Comparison of ENCODE assay signal across 11 cellular contexts in genomic region chr7:16916111-16916639, GRCh38. TPM values are rescaled to one million over a fixed set of nuclear protein-coding genes. Genes with fewer than 3 reads are reported as not detected.
A peak's percentile ranks its signal among the peaks of the same experiment; 100 is the strongest.
DNase-seq lines count a peak whose midpoint lies in the region; FAIRE-seq and TF ChIP-seq lines count a peak whose summit lies in the region.
"Had no signal": no experiment of that assay in that cellular context is flagged by ENCODE, and none has a peak within 500 bp of the region (broad histone marks: within the 10 kb centered on the region; RNA-seq: fewer than 3 reads in every experiment).

No MANE protein-coding gene starts in this region.

- H3K4ac ChIP-seq in mesenchymal stem cell (ENCODE audit: low read depth in 1 of 2, low read length in 2 of 2), result no peak overlapping the region

- H4K8ac ChIP-seq in mesenchymal stem cell (ENCODE audit: low read length), result peak overlapping the region; percentile 47

- WGBS in mesenchymal stem cell, result 38% methylated on average over 1 of the region's 1 CpG

- H2AFZ ChIP-seq in astrocyte (ENCODE audit: low read depth, low read length) (peak overlapping the region; percentile 48), mesenchymal stem cell (ENCODE audit: low read depth, low read length) (peak overlapping the region; percentile 31)

- H3K36me3 Mint-ChIP-seq in astrocyte (ENCODE audit: low read depth, unreplicated experiment) (no peaks in the 10 kb centered on the region), progenitor cell of endocrine pancreas (ENCODE audit: insufficient read depth) (no peaks in the 10 kb centered on the region)
- H3K36me3 Mint-ChIP-seq in activated T-helper 2 cell treated with anti-CD3 and anti-CD28 coated beads, Interferon-gamma antibody, Interleukin-2, Interleukin-4, amounts not matched to agents 10 μg/mL and 5 μg/mL and 100 μg/mL, durations not matched to agents 14 hours and 24 hours and 36 hours (ENCODE audit: low read depth), result no peaks in the 10 kb centered on the region

- peak overlapping the region; percentile 53 to 69 for H3K18ac ChIP-seq in mesenchymal stem cell (ENCODE audit: low read depth in 1 of 2, low read length in 2 of 2)

- H3K9ac ChIP-seq in BLaER1, result no peak overlapping the region
- peak overlapping the region; percentile 24 for H3K9ac ChIP-seq in astrocyte (ENCODE audit: low read length)
- H3K9ac ChIP-seq in mesenchymal stem cell (ENCODE audit: low read length), result no peak overlapping the region

- H3K27me3 Mint-ChIP-seq in astrocyte (ENCODE audit: low read depth, unreplicated experiment) (no peaks in the 10 kb centered on the region), progenitor cell of endocrine pancreas (no peaks in the 10 kb centered on the region)
- H3K27me3 Mint-ChIP-seq in activated T-helper 2 cell treated with anti-CD3 and anti-CD28 coated beads, Interferon-gamma antibody, Interleukin-2, Interleukin-4, amounts not matched to agents 10 μg/mL and 5 μg/mL and 100 μg/mL, durations not matched to agents 14 hours and 24 hours and 36 hours (ENCODE audit: low read depth), result peaks cover 8% of the 10 kb centered on the region

- H3K36me3 ChIP-seq in BLaER1 (no peaks in the 10 kb centered on the region), astrocyte (ENCODE audit: insufficient read depth, low read length) (no peaks in the 10 kb centered on the region), mesenchymal stem cell (ENCODE audit: control insufficient read depth in 1 of 2, insufficient read depth in 2 of 2, low read depth in 1 of 2, low read length in 2 of 2) (no peaks in the 10 kb centered on the region)
- H3K36me3 ChIP-seq: suprapubic skin had no signal

- intact Hi-C loops in activated T-helper 2 cell treated with anti-CD3 and anti-CD28 coated beads, Interferon-gamma antibody, Interleukin-2, Interleukin-4, amounts not matched to agents 10 μg/mL and 5 μg/mL and 100 μg/mL, durations not matched to agents 14 hours and 24 hours and 36 hours (cut with micrococcal nuclease), result loop anchor here (2.0 to 10.0 kb wide), 5 partner anchors 25 to 1026 kb away; partner anchors contain the start of genes ANKMY2, BZW2 and SNX13

- peak overlapping the region; percentile 46 for H2BK5ac ChIP-seq in mesenchymal stem cell (ENCODE audit: low read depth, low read length, poor library complexity, severe bottlenecking)

- H4K20me1 ChIP-seq in BLaER1 (no peaks in the 10 kb centered on the region), astrocyte (ENCODE audit: insufficient read depth, low read length) (no peaks in the 10 kb centered on the region)

- H3K27me3 ChIP-seq in BLaER1 (no peaks in the 10 kb centered on the region), astrocyte (ENCODE audit: insufficient read depth, low read length) (no peaks in the 10 kb centered on the region), mesenchymal stem cell (ENCODE audit: control insufficient read depth in 1 of 2, insufficient read depth in 1 of 2, low read length in 2 of 2) (no peaks in the 10 kb centered on the region)
- H3K27me3 ChIP-seq: suprapubic skin had no signal

- peak overlapping the region; percentile 87 for H4K91ac ChIP-seq in mesenchymal stem cell (ENCODE audit: low read length)

- DNase-seq in HS-5 (ENCODE audit: low read depth) (peak; percentile 74), astrocyte (ENCODE audit: low read depth) (peak; percentile 91), mesenchymal stem cell (peak; percentile 84), progenitor cell of endocrine pancreas (ENCODE audit: low spot score, unreplicated experiment) (no peak), GM19238 (ENCODE audit: insufficient read length, low spot score) (no peak)
- DNase-seq in activated T-helper 2 cell treated with anti-CD3 and anti-CD28 coated beads, Interferon-gamma antibody, Interleukin-2, Interleukin-4, amounts not matched to agents 10 μg/mL and 5 μg/mL and 100 μg/mL, durations not matched to agents 14 hours and 24 hours and 36 hours (ENCODE audit: low spot score), result no peak
- no peak for DNase-seq in activated naive CD4-positive, alpha-beta T cell treated with Interleukin-2 at 50 U/mL for 16 hours
- DNase-seq: kidney had no signal

- H3K79me1 ChIP-seq in mesenchymal stem cell (replicated peaks; ENCODE audit: low read length, poor library complexity, severe bottlenecking), result no peaks in the 10 kb centered on the region

- no peak overlapping the region for H3K27ac ChIP-seq in BLaER1
- peak overlapping the region; percentile 63 for H3K27ac ChIP-seq in astrocyte (ENCODE audit: low read depth, low read length)
- H3K27ac ChIP-seq in mesenchymal stem cell (ENCODE audit: low read length, poor library complexity, severe bottlenecking), result peak overlapping the region; percentile 87

- H2BK12ac ChIP-seq in mesenchymal stem cell (ENCODE audit: low read length in 2 of 2), result no peak overlapping the region

- H3K4me3 ChIP-seq in BLaER1 (no peak overlapping the region), astrocyte (ENCODE audit: insufficient read depth, low read depth, low read length) (peak overlapping the region; percentile 34), mesenchymal stem cell (ENCODE audit: insufficient read depth in 1 of 2, low read depth in 1 of 2, low read length in 2 of 2) (peak overlapping the region in 1 of 2 experiments; percentile 34)
- H3K4me3 ChIP-seq: suprapubic skin had no signal

- H3K9me3 Mint-ChIP-seq in astrocyte (ENCODE audit: unreplicated experiment) (peaks cover 2% of the 10 kb centered on the region), progenitor cell of endocrine pancreas (ENCODE audit: low read depth) (peaks cover 9% of the 10 kb centered on the region)
- H3K9me3 Mint-ChIP-seq in activated T-helper 2 cell treated with anti-CD3 and anti-CD28 coated beads, Interferon-gamma antibody, Interleukin-2, Interleukin-4, amounts not matched to agents 10 μg/mL and 5 μg/mL and 100 μg/mL, durations not matched to agents 14 hours and 24 hours and 36 hours, result no peaks in the 10 kb centered on the region
- H3K9me3 Mint-ChIP-seq: central memory CD8-positive, alpha-beta T cell had no signal

- no peak for TF ChIP-seq CTCF in astrocyte (IDR thresholded peaks at IDR 0.05; ENCODE audit: insufficient read depth, low read depth, low read length)
- no peak for TF ChIP-seq CTCF in progenitor cell of endocrine pancreas (IDR thresholded peaks at IDR 0.05; ENCODE audit: unreplicated experiment)

- H2BK15ac ChIP-seq in mesenchymal stem cell (ENCODE audit: low read depth, poor library complexity, severe bottlenecking), result no peak overlapping the region

- H3K4me3 Mint-ChIP-seq in astrocyte (ENCODE audit: unreplicated experiment) (peak overlapping the region; percentile 80), progenitor cell of endocrine pancreas (ENCODE audit: low read depth) (no peak overlapping the region)
- H3K4me3 Mint-ChIP-seq in activated T-helper 2 cell treated with anti-CD3 and anti-CD28 coated beads, Interferon-gamma antibody, Interleukin-2, Interleukin-4, amounts not matched to agents 10 μg/mL and 5 μg/mL and 100 μg/mL, durations not matched to agents 14 hours and 24 hours and 36 hours (ENCODE audit: low read depth), result no peak overlapping the region
- H3K4me3 Mint-ChIP-seq: central memory CD8-positive, alpha-beta T cell had no signal

- peaks cover 9% of the 10 kb centered on the region for H3K4me1 ChIP-seq in BLaER1
- peaks cover 17% of the 10 kb centered on the region for H3K4me1 ChIP-seq in astrocyte (ENCODE audit: insufficient read depth, low read length)
- H3K4me1 ChIP-seq in mesenchymal stem cell (ENCODE audit: control insufficient read depth, insufficient read depth, low read depth, low read length), result peaks cover 10% of the 10 kb centered on the region

- no peaks in the 10 kb centered on the region for H3K79me2 ChIP-seq in astrocyte (ENCODE audit: insufficient read depth, low read length)

- H3K14ac ChIP-seq in mesenchymal stem cell (ENCODE audit: low read length in 2 of 2), result no peak overlapping the region

- H3K23ac ChIP-seq in mesenchymal stem cell (ENCODE audit: low read length in 2 of 2), result no peak overlapping the region

- H2AK5ac ChIP-seq in mesenchymal stem cell (ENCODE audit: low read length, severe bottlenecking), result no peak overlapping the region

- H3K9me3 ChIP-seq in BLaER1 (0 out of 2 replicates have a peak, but pooled peaks cover 7% of the 10 kb centered on the region), astrocyte (ENCODE audit: insufficient read depth, low read depth, low read length) (no peaks in the 10 kb centered on the region), mesenchymal stem cell (ENCODE audit: control insufficient read depth, low read length) (peaks cover 10% of the 10 kb centered on the region)
- H3K9me3 ChIP-seq: suprapubic skin had no signal

- H3K4me1 Mint-ChIP-seq in astrocyte (ENCODE audit: low read depth, unreplicated experiment) (peaks cover 35% of the 10 kb centered on the region), progenitor cell of endocrine pancreas (ENCODE audit: low read depth) (peaks cover 12% of the 10 kb centered on the region)
- H3K4me1 Mint-ChIP-seq in activated T-helper 2 cell treated with anti-CD3 and anti-CD28 coated beads, Interferon-gamma antibody, Interleukin-2, Interleukin-4, amounts not matched to agents 10 μg/mL and 5 μg/mL and 100 μg/mL, durations not matched to agents 14 hours and 24 hours and 36 hours (ENCODE audit: low read depth), result peaks cover 19% of the 10 kb centered on the region
- H3K4me1 Mint-ChIP-seq: central memory CD8-positive, alpha-beta T cell had no signal

- peak; percentile 29 for FAIRE-seq in astrocyte (lab: Jason Lieb, UNC)
- FAIRE-seq: kidney had no signal

- H2BK120ac ChIP-seq in mesenchymal stem cell (ENCODE audit: low read depth, low read length), result peak overlapping the region; percentile 67

- peak overlapping the region; percentile 99 for H3K27ac Mint-ChIP-seq in astrocyte (ENCODE audit: unreplicated experiment)
- H3K27ac Mint-ChIP-seq in activated T-helper 2 cell treated with anti-CD3 and anti-CD28 coated beads, Interferon-gamma antibody, Interleukin-2, Interleukin-4, amounts not matched to agents 10 μg/mL and 5 μg/mL and 100 μg/mL, durations not matched to agents 14 hours and 24 hours and 36 hours, result no peak overlapping the region
- no peak overlapping the region for H3K27ac Mint-ChIP-seq in progenitor cell of endocrine pancreas

- H3K4me2 ChIP-seq in BLaER1 (peak overlapping the region; percentile 33; the same call in 1 of the 2 replicates), astrocyte (ENCODE audit: low read length) (peak overlapping the region; percentile 75), mesenchymal stem cell (ENCODE audit: low read length, poor library complexity, severe bottlenecking) (no peak overlapping the region)

RNA-seq across cellular contexts. Expression of gene AGR3, which starts 34.4 kb away (rescaled TPM):
- total RNA-seq in astrocyte (not detected in 2 replicates), progenitor cell of endocrine pancreas (5.8 and 13.3 TPM in 2 replicates)
- not detected for polyA plus RNA-seq in mesenchymal stem cell (2013, experiment 1 of 2)
- polyA plus RNA-seq in mesenchymal stem cell (2013, experiment 2 of 2), result not detected
- not detected in 2 replicates for total RNA-seq in activated T-helper 2 cell treated with anti-CD3 and anti-CD28 coated beads, Interferon-gamma antibody, Interleukin-2, Interleukin-4, amounts not matched to agents 10 μg/mL and 5 μg/mL and 100 μg/mL, durations not matched to agents 14 hours and 24 hours and 36 hours

Comparison
In these comparisons a context has a peak if more than half of its experiments do, and no peak if none do; other contexts are left out.
1. DNase-seq: peak in HS-5 (single experiment), astrocyte (single experiment) and mesenchymal stem cell (single experiment); none in activated T-helper 2 cell treated with anti-CD3 and anti-CD28 coated beads, Interferon-gamma antibody, Interleukin-2, Interleukin-4, amounts not matched to agents 10 μg/mL and 5 μg/mL and 100 μg/mL, durations not matched to agents 14 hours and 24 hours and 36 hours (single experiment), activated naive CD4-positive, alpha-beta T cell treated with Interleukin-2 at 50 U/mL for 16 hours (single experiment), progenitor cell of endocrine pancreas (single experiment) and GM19238 (single experiment).